17 cellular contexts compared by ENCODE assay signal in genomic region chr1:165747632-165748452, GRCh38. TPM values are rescaled to one million over a fixed set of nuclear protein-coding genes. Genes with fewer than 3 reads are reported as not detected.
DNase-seq lines count a peak whose midpoint lies in the region; ATAC-seq and TF ChIP-seq lines count a peak whose summit lies in the region.
"Had no signal": no experiment of that assay in that cellular context is flagged by ENCODE, and none has a peak within 500 bp of the region (broad histone marks: within the 10 kb centered on the region; RNA-seq: fewer than 3 reads in every experiment).

No MANE protein-coding gene starts in this region.

- TF ChIP-seq CTCF in hepatocyte (IDR thresholded peaks at IDR 0.05; ENCODE audit: poor library complexity) = no peak

- no peaks in the 10 kb centered on the region for H3K27me3 Mint-ChIP-seq in activated T-cell treated with anti-CD3 and anti-CD28 coated beads, Interleukin-2, amount 50 U/mL, for 72 hours (ENCODE audit: low read depth)
- H3K27me3 Mint-ChIP-seq in activated T-cell treated with anti-CD3 and anti-CD28 coated beads, Interleukin-2, amount 50 U/mL, for 4 hours (ENCODE audit: low read depth) = no peaks in the 10 kb centered on the region

- no peaks in the 10 kb centered on the region for H4K20me1 ChIP-seq in hepatocyte (ENCODE audit: insufficient read depth, poor library complexity, severe bottlenecking)

- no peak overlapping the region for H3K4me3 Mint-ChIP-seq in activated T-cell treated with anti-CD3 and anti-CD28 coated beads, Interleukin-2, amount 50 U/mL, for 72 hours
- no peak overlapping the region for H3K4me3 Mint-ChIP-seq in activated T-cell treated with anti-CD3 and anti-CD28 coated beads, Interleukin-2, amount 50 U/mL, for 4 hours

- H3K4me1 ChIP-seq in hepatocyte (ENCODE audit: insufficient read depth) = no peaks in the 10 kb centered on the region

- H2AFZ ChIP-seq in hepatocyte = no peak overlapping the region

- peak overlapping the region; percentile 31 for H3K27ac ChIP-seq in hepatocyte
- H3K27ac ChIP-seq: 22Rv1 had no signal

- H3K27me3 ChIP-seq in hepatocyte = no peaks in the 10 kb centered on the region

- ATAC-seq in activated T-cell treated with anti-CD3 and anti-CD28 coated beads, Interleukin-2, amount 50 U/mL, for 72 hours (replicated peaks in 1 of 2) = no peak
- ATAC-seq in activated T-cell treated with anti-CD3 and anti-CD28 coated beads, Interleukin-2, amount 50 U/mL, for 4 hours = no peak
- ATAC-seq in GM18867 (IDR thresholded peaks at IDR 0.05; ENCODE audit: unreplicated experiment) (no peak), GM21717 (IDR thresholded peaks at IDR 0.05; ENCODE audit: unreplicated experiment) (no peak)
- ATAC-seq: PC-3 had no signal

- H3K36me3 ChIP-seq in hepatocyte (replicated peaks; ENCODE audit: insufficient read depth, low read depth) = no peaks in the 10 kb centered on the region

- H3K79me2 ChIP-seq in hepatocyte = no peaks in the 10 kb centered on the region

- H3K9me3 ChIP-seq in hepatocyte (ENCODE audit: low read depth) = no peaks in the 10 kb centered on the region
- H3K9me3 ChIP-seq: SK-N-SH had no signal

- peak overlapping the region; percentile 16 for H3K27ac Mint-ChIP-seq in activated T-cell treated with anti-CD3 and anti-CD28 coated beads, Interleukin-2, amount 50 U/mL, for 72 hours

- H3K9me2 ChIP-seq in hepatocyte (replicated peaks; ENCODE audit: insufficient read depth) = peaks cover 3% of the 10 kb centered on the region
- H3K9me2 ChIP-seq: SK-N-SH had no signal

- H3K4me2 ChIP-seq in hepatocyte = peak overlapping the region; percentile 2
- H3K4me2 ChIP-seq: SK-N-SH had no signal

- H3K36me3 Mint-ChIP-seq in activated T-cell treated with anti-CD3 and anti-CD28 coated beads, Interleukin-2, amount 50 U/mL, for 72 hours (ENCODE audit: insufficient read depth in 2 of 2) = peaks cover 4 to 14% of the 10 kb centered on the region in 2 donors
- peaks cover 21% of the 10 kb centered on the region for H3K36me3 Mint-ChIP-seq in activated T-cell treated with anti-CD3 and anti-CD28 coated beads, Interleukin-2, amount 50 U/mL, for 4 hours (ENCODE audit: insufficient read depth)

- H3K4me1 Mint-ChIP-seq in activated T-cell treated with anti-CD3 and anti-CD28 coated beads, Interleukin-2, amount 50 U/mL, for 72 hours (ENCODE audit: low read depth) = no peaks in the 10 kb centered on the region
- no peaks in the 10 kb centered on the region for H3K4me1 Mint-ChIP-seq in activated T-cell treated with anti-CD3 and anti-CD28 coated beads, Interleukin-2, amount 50 U/mL, for 4 hours (ENCODE audit: low read depth)

- H3K9me3 Mint-ChIP-seq in activated T-cell treated with anti-CD3 and anti-CD28 coated beads, Interleukin-2, amount 50 U/mL, for 72 hours = no peaks in the 10 kb centered on the region
- H3K9me3 Mint-ChIP-seq in activated T-cell treated with anti-CD3 and anti-CD28 coated beads, Interleukin-2, amount 50 U/mL, for 4 hours = no peaks in the 10 kb centered on the region

- no peak overlapping the region for H3K4me3 ChIP-seq in hepatocyte

- DNase-seq in activated T-cell treated with anti-CD3 and anti-CD28 coated beads, Interleukin-2, amount 50 U/mL, for 72 hours = no peak
- no peak for DNase-seq in activated T-cell treated with anti-CD3 and anti-CD28 coated beads, Interleukin-2, amount 50 U/mL, for 4 hours
- DNase-seq in hepatocyte (ENCODE audit: low spot score) (peak; percentile 57), mucosa of gallbladder (ENCODE audit: low spot score) (peak; percentile 59), NCI-H1436 (lab: John Stamatoyannopoulos, UW) (no peak), amniotic stem cell (lab: John Stamatoyannopoulos, UW) (no peak)
- DNase-seq: DMS79 treated with DMSO at 0.1 percent for 48 hours, HCEC 1CT, NCI-H1436 treated with DMSO at 0.1 percent for 48 hours, NCI-H2081 treated with DMSO at 0.1 percent for 48 hours, NCI-H226, NCI-H526 treated with DMSO at 0.1 percent for 48 hours, PC-3, SK-N-SH had no signal

- WGBS in hepatocyte (ENCODE audit: low lambda C conversion rate, missing lambda C conversion rate) = 76% methylated on average over 9 of the region's 9 CpGs

RNA-seq across cellular contexts. Expression of gene TMCO1, which starts 20.8 kb away (rescaled TPM):
- 10 to 100 TPM; 57.3 to 68.4 TPM for total RNA-seq in activated T-cell treated with anti-CD3 and anti-CD28 coated beads, Interleukin-2, amount 50 U/mL, for 72 hours
- 10 to 100 TPM; 95.3 to 98.6 (median 95.8) TPM for total RNA-seq in activated T-cell treated with anti-CD3 and anti-CD28 coated beads, Interleukin-2, amount 50 U/mL, for 4 hours
- total RNA-seq in hepatocyte (134 TPM in 2 replicates), mucosa of gallbladder (149 TPM)
- polyA plus RNA-seq in hepatocyte = 187 and 205 TPM in 2 replicates

RNA-seq across cellular contexts. Expression of gene ALDH9A1, which starts 49.5 kb away (rescaled TPM):
- total RNA-seq in activated T-cell treated with anti-CD3 and anti-CD28 coated beads, Interleukin-2, amount 50 U/mL, for 72 hours = 10 to 100 TPM; 28.0 to 38.8 TPM
- total RNA-seq in activated T-cell treated with anti-CD3 and anti-CD28 coated beads, Interleukin-2, amount 50 U/mL, for 4 hours = 10 to 100 TPM; 40.1 to 47.3 (median 42.4) TPM
- total RNA-seq in hepatocyte = 63.8 and 70.4 TPM in 2 replicates
- polyA plus RNA-seq in hepatocyte = 57.1 and 58.6 TPM in 2 replicates
- total RNA-seq in mucosa of gallbladder = 77.3 TPM

Comparison
In these comparisons a context has a peak if more than half of its experiments do, and no peak if none do; other contexts are left out.
1. DNase-seq: peak in hepatocyte (single experiment) and mucosa of gallbladder (single experiment); none in activated T-cell treated with anti-CD3 and anti-CD28 coated beads, Interleukin-2, amount 50 U/mL, for 72 hours (0 of 2), activated T-cell treated with anti-CD3 and anti-CD28 coated beads, Interleukin-2, amount 50 U/mL, for 4 hours (single experiment), NCI-H1436 (single experiment) and amniotic stem cell (single experiment).